ENCODE assay signal across 8 cellular contexts in the genomic region with DNA sequence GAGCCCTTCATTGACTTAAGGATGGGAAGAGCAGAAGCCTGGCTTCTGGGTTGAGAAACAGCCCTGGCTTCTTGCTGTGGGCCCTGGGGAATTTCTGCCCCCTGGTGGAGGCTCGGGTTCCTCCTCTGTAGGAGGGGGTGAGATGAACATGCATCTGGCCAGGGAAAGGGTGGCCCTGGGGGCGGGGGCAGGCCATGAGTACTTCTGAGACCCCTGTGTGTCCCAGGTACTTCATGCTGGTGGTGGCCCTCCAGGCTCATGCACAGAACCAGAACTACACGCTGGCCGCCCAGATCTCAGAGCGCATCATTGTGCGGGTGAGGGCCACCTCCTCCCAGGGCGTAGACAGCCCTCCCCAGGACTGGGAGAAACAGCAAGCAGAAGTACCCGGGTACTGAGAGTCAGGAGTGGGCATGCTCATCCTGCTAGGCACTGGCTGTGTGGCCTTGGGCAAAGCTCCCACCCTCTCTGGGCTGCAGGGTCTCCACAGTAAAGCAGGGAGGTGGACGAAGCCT. TPM values are rescaled to one million over a fixed set of nuclear protein-coding genes. Genes with fewer than 3 reads are reported as not detected.
DNase-seq lines count a peak whose midpoint lies in the region; ATAC-seq, FAIRE-seq and TF ChIP-seq lines count a peak whose summit lies in the region.

No MANE protein-coding gene starts in this region.

- no peak overlapping the region for H3K4me2 ChIP-seq in keratinocyte (ENCODE audit: control insufficient read depth, extremely low read depth, insufficient read depth, low read depth, low read length)

- H4K20me1 ChIP-seq in keratinocyte (ENCODE audit: control insufficient read depth, extremely low read depth, insufficient read depth, low read length) = no peaks in the 10 kb centered on the region

- H3K27me3 ChIP-seq in body of pancreas (no peaks in the 10 kb centered on the region), keratinocyte (ENCODE audit: control insufficient read depth, extremely low read depth, insufficient read depth, low read length) (peaks cover 11% of the 10 kb centered on the region)

- no peak overlapping the region for H2AFZ ChIP-seq in keratinocyte (ENCODE audit: control insufficient read depth, low read length)

- H3K9me1 ChIP-seq in keratinocyte (ENCODE audit: control insufficient read depth, extremely low read depth, insufficient read depth, low read length) = no peaks in the 10 kb centered on the region

- DNase-seq in NCI-H146 (lab: John Stamatoyannopoulos, UW) (peak; percentile 33), NCI-H146 treated with DMSO at 0.1 percent for 48 hours (lab: John Stamatoyannopoulos, UW; ENCODE audit: unreplicated experiment) (no peak), HT-29 (ENCODE audit: low spot score) (peak; percentile 82), T-helper 2 cell (peak in 4 of 5 experiments; percentile 16 to 70 (median 33)), body of pancreas (peak; percentile 76 to 86 (median 82)), keratinocyte (ENCODE audit: low read depth, low spot score) (peak; percentile 23)
- DNase-seq in stimulated activated CD4-positive, alpha-beta T cell treated with anti-CD3 and anti-CD28 coated beads, Interleukin-4, amount 100 ng/mL, for 4 hours = peak; percentile 37 to 53

- no peak overlapping the region for H3K9ac ChIP-seq in keratinocyte (ENCODE audit: control insufficient read depth, extremely low read depth, insufficient read depth, low read length)

- H3K9me3 ChIP-seq in body of pancreas = no peaks in the 10 kb centered on the region
- H3K9me3 ChIP-seq in keratinocyte (ENCODE audit: control insufficient read depth, low read depth, low read length) = no peaks in the 10 kb centered on the region

- dilution Hi-C loops in keratinocyte (cut with MboI; ENCODE audit: extremely low pct_ligation_motif_present, low sequenced_read_pairs) = no loop called here

- no peak for FAIRE-seq in keratinocyte (lab: Jason Lieb, UNC)

- H3K36me3 ChIP-seq in body of pancreas (replicated peaks in 1 of 2; ENCODE audit: insufficient read depth in 1 of 2, low read depth in 2 of 2) (peaks cover 6 to 8% of the 10 kb centered on the region in 2 donors), keratinocyte (ENCODE audit: control insufficient read depth in 2 of 2, extremely low read depth in 1 of 2, insufficient read depth in 2 of 2, low read length in 2 of 2) (no peaks in the 10 kb centered on the region)

- intact Hi-C loops in body of pancreas (cut with DNase I) = no loop called here

- H3K4me3 ChIP-seq in body of pancreas (no peak overlapping the region), keratinocyte (ENCODE audit: control insufficient read depth in 2 of 3, extremely low read depth in 1 of 3, insufficient read depth in 2 of 3, low read depth in 1 of 3, low read length in 3 of 3) (no peak overlapping the region)

- H3K27ac ChIP-seq in body of pancreas (peak overlapping the region; percentile 69 to 82 (median 70)), keratinocyte (ENCODE audit: control insufficient read depth, insufficient read depth, low read length) (no peak overlapping the region)

- H3K79me2 ChIP-seq in keratinocyte (ENCODE audit: control insufficient read depth, insufficient read depth, low read length) = no peaks in the 10 kb centered on the region

- ATAC-seq in body of pancreas = peak; percentile 76
- ATAC-seq in GM21381 (IDR thresholded peaks at IDR 0.05; ENCODE audit: unreplicated experiment) = no peak

- H3K4me1 ChIP-seq in body of pancreas = peaks cover 31% of the 10 kb centered on the region
- peaks cover 14% of the 10 kb centered on the region for H3K4me1 ChIP-seq in keratinocyte (ENCODE audit: control insufficient read depth, extremely low read depth, insufficient read depth, low read length)

- WGBS in body of pancreas, 2 donors = 57 to 59% methylated on average over 8 to 9 of the region's 9 CpGs

- peak; percentile 45 to 90 (median 86) for TF ChIP-seq CTCF in body of pancreas (IDR thresholded peaks at IDR 0.05)
- peak; percentile 70 to 87 (median 76) for TF ChIP-seq CTCF in keratinocyte (optimal IDR thresholded peaks at IDR 0.05 in 1 of 3, IDR thresholded peaks at IDR 0.05 in 1 of 3, conservative IDR thresholded peaks at IDR 0.05 in 1 of 3; ENCODE audit: extremely low read depth in 1 of 3, insufficient read depth in 2 of 3, low read length in 3 of 3)

- TF ChIP-seq POLR2A in body of pancreas (IDR thresholded peaks at IDR 0.05) = no peak

RNA-seq across cellular contexts. Expression of gene TMEM258, which starts 15.8 kb away (rescaled TPM):
- 113 and 120 TPM in 2 replicates for total RNA-seq in HT-29 (2014; rRNA removed; shearing (Covaris generic))
- 10 to 100 TPM in 1 of 2 donors, 1 to 10 TPM in 1; 8.6 to 29.1 TPM for total RNA-seq in body of pancreas
- 188 to 324 TPM (median 249 TPM) in 3 replicates for polyA plus RNA-seq in keratinocyte
- polyA plus RNA-seq in keratinocyte (2011; ENCODE audit: low read depth) = 8.9 TPM
- polyA plus RNA-seq in keratinocyte (2011; cell fraction: cytosol; rRNA removed) = 175 and 222 TPM in 2 replicates
- polyA plus RNA-seq in keratinocyte (2011; cell fraction: nucleus; rRNA removed) = 55.4 and 64.3 TPM in 2 replicates
- 256 and 286 TPM in 2 replicates for polyA plus RNA-seq in keratinocyte (2012; ENCODE audit: low replicate concordance)
- 95.2 to 174 TPM (median 118 TPM) in 3 replicates for polyA minus RNA-seq in keratinocyte
- polyA minus RNA-seq in keratinocyte (2011; cell fraction: cytosol; rRNA and poly(A)+ RNA removed) = 161 TPM
- 21.3 and 21.8 TPM in 2 replicates for polyA minus RNA-seq in keratinocyte (2011; cell fraction: nucleus; rRNA and poly(A)+ RNA removed)

RNA-seq across cellular contexts. Expression of gene FEN1, which starts 16.1 kb away (rescaled TPM):
- 137 and 147 TPM in 2 replicates for total RNA-seq in HT-29 (2014; rRNA removed; shearing (Covaris generic))
- total RNA-seq in body of pancreas = 1 to 10 TPM; 2.6 to 3.4 TPM
- 10.0 to 26.7 TPM (median 25.8 TPM) in 3 replicates for polyA plus RNA-seq in keratinocyte
- 7.0 TPM for polyA plus RNA-seq in keratinocyte (2011; ENCODE audit: low read depth)
- 8.0 and 9.4 TPM in 2 replicates for polyA plus RNA-seq in keratinocyte (2011; cell fraction: cytosol; rRNA removed)
- polyA plus RNA-seq in keratinocyte (2011; cell fraction: nucleus; rRNA removed) = 10.1 and 10.5 TPM in 2 replicates
- 5.0 and 29.4 TPM in 2 replicates for polyA plus RNA-seq in keratinocyte (2012; ENCODE audit: low replicate concordance)
- 10.8 to 24.8 TPM (median 19.8 TPM) in 3 replicates for polyA minus RNA-seq in keratinocyte
- polyA minus RNA-seq in keratinocyte (2011; cell fraction: cytosol; rRNA and poly(A)+ RNA removed) = 8.6 TPM
- 8.4 and 9.7 TPM in 2 replicates for polyA minus RNA-seq in keratinocyte (2011; cell fraction: nucleus; rRNA and poly(A)+ RNA removed)

RNA-seq across cellular contexts. Expression of gene MYRF, which starts 24.2 kb away (rescaled TPM):
- 70.1 and 105 TPM in 2 replicates for total RNA-seq in HT-29 (2014; rRNA removed; shearing (Covaris generic))
- total RNA-seq in body of pancreas = 10 to 100 TPM; 33.2 to 47.5 TPM
- polyA plus RNA-seq in keratinocyte = 0.14 to 0.24 TPM (median 0.24 TPM) in 3 replicates
- polyA plus RNA-seq in keratinocyte (2011; ENCODE audit: low read depth) = 0.07 TPM
- 0.13 and 0.17 TPM in 2 replicates for polyA plus RNA-seq in keratinocyte (2011; cell fraction: cytosol; rRNA removed)
- polyA plus RNA-seq in keratinocyte (2011; cell fraction: nucleus; rRNA removed) = 0.50 and 0.79 TPM in 2 replicates
- 0.24 and 0.39 TPM in 2 replicates for polyA plus RNA-seq in keratinocyte (2012; ENCODE audit: low replicate concordance)
- 0.19 to 1.1 TPM (median 0.20 TPM) in 3 replicates for polyA minus RNA-seq in keratinocyte
- 0.96 TPM for polyA minus RNA-seq in keratinocyte (2011; cell fraction: cytosol; rRNA and poly(A)+ RNA removed)
- 0.47 and 0.53 TPM in 2 replicates for polyA minus RNA-seq in keratinocyte (2011; cell fraction: nucleus; rRNA and poly(A)+ RNA removed)

RNA-seq across cellular contexts. Expression of gene FADS1, which starts 40.2 kb away (rescaled TPM):
- 1.9 and 9.4 TPM in 2 replicates for total RNA-seq in HT-29 (2014; rRNA removed; shearing (Covaris generic))
- total RNA-seq in body of pancreas = 1 to 10 TPM; 4.6 to 7.0 TPM
- polyA plus RNA-seq in keratinocyte = 19.0 to 34.0 TPM (median 32.0 TPM) in 3 replicates
- polyA plus RNA-seq in keratinocyte (2011; ENCODE audit: low read depth) = 1.1 TPM
- polyA plus RNA-seq in keratinocyte (2011; cell fraction: cytosol; rRNA removed) = 12.4 and 14.9 TPM in 2 replicates
- polyA plus RNA-seq in keratinocyte (2011; cell fraction: nucleus; rRNA removed) = 13.5 and 15.2 TPM in 2 replicates
- 1.1 and 21.8 TPM in 2 replicates for polyA plus RNA-seq in keratinocyte (2012; ENCODE audit: low replicate concordance)
- 25.3 to 40.2 TPM (median 32.8 TPM) in 3 replicates for polyA minus RNA-seq in keratinocyte
- 24.4 TPM for polyA minus RNA-seq in keratinocyte (2011; cell fraction: cytosol; rRNA and poly(A)+ RNA removed)
- 14.0 and 19.5 TPM in 2 replicates for polyA minus RNA-seq in keratinocyte (2011; cell fraction: nucleus; rRNA and poly(A)+ RNA removed)

RNA-seq across cellular contexts. Expression of gene FADS2, which starts 51.5 kb away (rescaled TPM):
- total RNA-seq in HT-29 (2014; rRNA removed; shearing (Covaris generic)) = not detected in 2 replicates
- total RNA-seq in body of pancreas = 1 to 10 TPM; 2.0 to 4.4 TPM
- 175 to 319 TPM (median 196 TPM) in 3 replicates for polyA plus RNA-seq in keratinocyte
- 1.8 TPM for polyA plus RNA-seq in keratinocyte (2011; ENCODE audit: low read depth)
- 110 and 129 TPM in 2 replicates for polyA plus RNA-seq in keratinocyte (2011; cell fraction: cytosol; rRNA removed)
- 233 and 240 TPM in 2 replicates for polyA plus RNA-seq in keratinocyte (2011; cell fraction: nucleus; rRNA removed)
- 5.2 and 239 TPM in 2 replicates for polyA plus RNA-seq in keratinocyte (2012; ENCODE audit: low replicate concordance)
- polyA minus RNA-seq in keratinocyte = 429 to 676 TPM (median 455 TPM) in 3 replicates
- polyA minus RNA-seq in keratinocyte (2011; cell fraction: cytosol; rRNA and poly(A)+ RNA removed) = 153 TPM
- polyA minus RNA-seq in keratinocyte (2011; cell fraction: nucleus; rRNA and poly(A)+ RNA removed) = 130 and 142 TPM in 2 replicates

Comparison
In these comparisons a context has a peak if more than half of its experiments do, and no peak if none do; other contexts are left out.
1. RNA of gene FEN1, which starts 16.1 kb away (total RNA-seq): 137 to 147 TPM in HT-29; 2.6 to 3.4 TPM in body of pancreas; every median in the first group is over 10 times any median in the second.